ENCODE assay signal across 13 cellular contexts in the genomic region with DNA sequence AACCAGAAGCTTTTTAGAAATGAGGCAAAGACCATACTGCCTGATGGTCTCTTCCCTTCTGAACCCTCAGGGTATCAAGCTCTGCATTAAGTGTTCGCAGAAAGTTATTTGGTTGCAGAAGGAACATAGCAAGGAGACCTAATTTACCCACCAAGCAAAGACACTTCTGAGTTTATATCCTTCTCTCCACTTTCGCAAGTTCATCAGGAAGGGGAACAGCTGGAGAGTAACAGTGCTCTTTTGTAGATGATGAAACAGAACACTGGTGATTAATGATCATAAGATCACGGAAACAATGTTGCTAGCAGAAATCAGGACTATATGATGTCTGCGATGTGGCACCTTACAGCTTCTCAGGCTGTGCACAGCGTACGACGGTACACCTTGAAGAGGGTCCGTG.
DNase-seq lines count a peak whose midpoint lies in the region; TF ChIP-seq lines count a peak whose summit lies in the region.
"Had no signal": no experiment of that assay in that cellular context is flagged by ENCODE, and none has a peak within 500 bp of the region (broad histone marks: within the 10 kb centered on the region; RNA-seq: fewer than 3 reads in every experiment).

No MANE protein-coding gene starts in this region.

- no peaks in the 10 kb centered on the region for H3K9me3 ChIP-seq in thyroid gland
- H3K9me3 ChIP-seq: pancreas had no signal

- no peak overlapping the region for H3K4me3 ChIP-seq in AG10803 (ENCODE audit: low read length)
- no peak overlapping the region for H3K4me3 ChIP-seq in thyroid gland (replicated peaks in 1 of 3)
- H3K4me3 ChIP-seq: pancreas had no signal

- no peak for TF ChIP-seq CTCF in AG10803 (conservative IDR thresholded peaks at IDR 0.05; ENCODE audit: low read length)
- no peak for TF ChIP-seq CTCF in thyroid gland (IDR thresholded peaks at IDR 0.05)

- intact Hi-C loops in thyroid gland (cut with DNase I): no loop called here

- peaks cover 9 to 23% of the 10 kb centered on the region in 2 donors for H3K4me1 ChIP-seq in thyroid gland
- H3K4me1 ChIP-seq: foreskin keratinocyte had no signal

- H3K36me3 ChIP-seq in thyroid gland: no peaks in the 10 kb centered on the region
- H3K36me3 ChIP-seq: pancreas had no signal

- 96 to 97% methylated on average over 8 of the region's 8 CpGs for WGBS in thyroid gland, 2 donors

- peak; percentile 62 for DNase-seq in AG10803 (ENCODE audit: low read depth)
- peak; percentile 84 for DNase-seq in LHCN-M2 (ENCODE audit: low read depth)
- DNase-seq in amniotic epithelial cell (ENCODE audit: low read depth): peak; percentile 64
- peak; percentile 70 for DNase-seq in iris pigment epithelial cell (ENCODE audit: low read depth)
- no peak for DNase-seq in DMS79 (lab: John Stamatoyannopoulos, UW)
- DNase-seq in activated CD4-positive, alpha-beta T cell treated with anti-CD3 and anti-CD28 coated beads, Interleukin-2, amount 50 U/mL, for 1 hour: no peak
- no peak for DNase-seq in NCI-H2081 treated with DMSO at 0.1 percent for 48 hours (lab: John Stamatoyannopoulos, UW)
- DNase-seq in thyroid gland: no peak
- DNase-seq: activated CD4-positive, alpha-beta memory T cell treated with anti-CD3 and anti-CD28 coated beads for 36 hours; anterior cingulate cortex; foreskin keratinocyte; immature natural killer cell; pancreas had no signal

- no peaks in the 10 kb centered on the region for H3K27me3 ChIP-seq in thyroid gland
- H3K27me3 ChIP-seq: foreskin keratinocyte, pancreas had no signal

- no peak overlapping the region for H3K27ac ChIP-seq in thyroid gland
- H3K27ac ChIP-seq: foreskin keratinocyte had no signal

- TF ChIP-seq POLR2A in thyroid gland (IDR thresholded peaks at IDR 0.05): no peak

Comparison
In these comparisons a context has a peak if more than half of its experiments do, and no peak if none do; other contexts are left out.
1. DNase-seq: peak in AG10803 (single experiment), LHCN-M2 (single experiment), amniotic epithelial cell (single experiment) and iris pigment epithelial cell (single experiment); none in DMS79 (single experiment), activated CD4-positive, alpha-beta T cell treated with anti-CD3 and anti-CD28 coated beads, Interleukin-2, amount 50 U/mL, for 1 hour (single experiment), NCI-H2081 treated with DMSO at 0.1 percent for 48 hours (single experiment) and thyroid gland (0 of 2).